ENCODE assay signal across 23 cellular contexts in the genomic region with DNA sequence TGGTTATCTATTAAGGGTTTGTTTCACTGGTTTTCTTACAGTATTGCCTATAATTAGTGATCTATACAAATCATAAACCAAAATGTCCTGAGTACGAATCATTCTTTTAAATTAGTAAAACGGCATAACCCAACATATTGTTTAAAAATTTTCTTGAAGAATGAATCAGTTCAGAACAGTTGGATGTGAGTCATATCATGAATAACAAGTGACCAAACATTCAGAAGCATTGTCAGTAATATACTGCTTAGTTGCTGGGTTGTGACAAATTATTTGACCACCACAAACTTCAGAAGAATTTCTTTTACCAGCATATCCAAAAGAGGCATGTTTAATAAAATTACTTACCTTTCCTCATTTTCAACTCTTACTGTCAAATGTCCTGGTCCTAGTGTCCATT.
DNase-seq lines count a peak whose midpoint lies in the region; ATAC-seq and TF ChIP-seq lines count a peak whose summit lies in the region.
"Had no signal": no experiment of that assay in that cellular context is flagged by ENCODE, and none has a peak within 500 bp of the region (broad histone marks: within the 10 kb centered on the region; RNA-seq: fewer than 3 reads in every experiment).

No MANE protein-coding gene starts in this region.

- ATAC-seq in natural killer cell treated with Interleukin-12 subunit alpha and Interleukin-12 subunit beta and Interleukin-15 and Interleukin-18, amount 100 ng/mL, for 72 hours = peak in 1 of 2 donors; percentile 44
- no peak for ATAC-seq in natural killer cell
- no peak for ATAC-seq in GM21390 (IDR thresholded peaks at IDR 0.05; ENCODE audit: unreplicated experiment)
- ATAC-seq: A549, upper lobe of right lung had no signal

- H3K36me3 Mint-ChIP-seq in natural killer cell treated with Interleukin-12 subunit alpha and Interleukin-12 subunit beta and Interleukin-15 and Interleukin-18, amount 100 ng/mL, for 72 hours = no peaks in the 10 kb centered on the region
- H3K36me3 Mint-ChIP-seq in natural killer cell = no peaks in the 10 kb centered on the region
- H3K36me3 Mint-ChIP-seq: activated naive CD4-positive, alpha-beta T cell treated with anti-CD3 and anti-CD28 coated beads, Interleukin-2, amount 10 ng/mL, durations not matched to agents 7 days and 5 days had no signal

- H3K4me3 ChIP-seq in adipocyte (ENCODE audit: low read length) (no peak overlapping the region), foreskin fibroblast (ENCODE audit: low read depth in 1 of 2, low read length in 2 of 2) (no peak overlapping the region)
- H3K4me3 ChIP-seq: A549, cardiac muscle cell, HAP-1, ovary, SJSA1, upper lobe of right lung had no signal

- H3K27me3 ChIP-seq in adipocyte (replicated peaks; ENCODE audit: control insufficient read depth, insufficient read depth, low read length) = no peaks in the 10 kb centered on the region
- H3K27me3 ChIP-seq: cardiac muscle cell, ovary, SJSA1, upper lobe of right lung had no signal

- peaks cover 8 to 30% of the 10 kb centered on the region in 2 donors for H3K27me3 Mint-ChIP-seq in natural killer cell treated with Interleukin-12 subunit alpha and Interleukin-12 subunit beta and Interleukin-15 and Interleukin-18, amount 100 ng/mL, for 72 hours
- peaks cover 11 to 33% of the 10 kb centered on the region in 2 donors for H3K27me3 Mint-ChIP-seq in natural killer cell (ENCODE audit: low read depth in 2 of 2)

- no peak for DNase-seq in natural killer cell treated with Interleukin-12 subunit alpha and Interleukin-12 subunit beta and Interleukin-15 and Interleukin-18, amount 100 ng/mL, for 72 hours (ENCODE audit: low spot score)
- DNase-seq in natural killer cell (no peak), adipocyte (ENCODE audit: low read depth) (peak; percentile 22), foreskin fibroblast (peak; percentile 59 to 74), stromal cell of bone marrow (ENCODE audit: low read depth) (peak; percentile 59), NCI-H524 treated with DMSO at 0.1 percent for 48 hours (lab: John Stamatoyannopoulos, UW) (no peak), occipital lobe (lab: John Stamatoyannopoulos, UW) (no peak)
- DNase-seq: activated naive CD4-positive, alpha-beta T cell treated with anti-CD3 and anti-CD28 coated beads, Interleukin-2, amount 10 ng/mL, durations not matched to agents 7 days and 5 days; activated T-cell treated with anti-CD3 and anti-CD28 coated beads for 4 hours; effector memory CD4-positive, alpha-beta T cell; GDM1; glutamatergic neuron; KBM-7; NCI-H1417; ovary; small intestine; stimulated activated naive CD4-positive, alpha-beta T cell; upper lobe of right lung had no signal

- peaks cover 8 to 39% of the 10 kb centered on the region in 2 donors for H3K4me1 Mint-ChIP-seq in natural killer cell treated with Interleukin-12 subunit alpha and Interleukin-12 subunit beta and Interleukin-15 and Interleukin-18, amount 100 ng/mL, for 72 hours (ENCODE audit: low read depth in 2 of 2)
- peaks cover 5% of the 10 kb centered on the region in 2 donors for H3K4me1 Mint-ChIP-seq in natural killer cell

- no peaks in the 10 kb centered on the region for H3K36me3 ChIP-seq in adipocyte (ENCODE audit: control insufficient read depth, insufficient read depth, low read length, severe bottlenecking)
- H3K36me3 ChIP-seq: cardiac muscle cell, HAP-1, ovary, SJSA1, upper lobe of right lung had no signal

- no peak overlapping the region for H3K27ac Mint-ChIP-seq in natural killer cell treated with Interleukin-12 subunit alpha and Interleukin-12 subunit beta and Interleukin-15 and Interleukin-18, amount 100 ng/mL, for 72 hours
- no peak overlapping the region for H3K27ac Mint-ChIP-seq in natural killer cell
- H3K27ac Mint-ChIP-seq: activated naive CD4-positive, alpha-beta T cell treated with anti-CD3 and anti-CD28 coated beads, Interleukin-2, amount 10 ng/mL, durations not matched to agents 7 days and 5 days had no signal

- H3K4me3 Mint-ChIP-seq in natural killer cell treated with Interleukin-12 subunit alpha and Interleukin-12 subunit beta and Interleukin-15 and Interleukin-18, amount 100 ng/mL, for 72 hours = peak overlapping the region; percentile 47
- H3K4me3 Mint-ChIP-seq in natural killer cell = no peak overlapping the region
- H3K4me3 Mint-ChIP-seq: activated naive CD4-positive, alpha-beta T cell treated with anti-CD3 and anti-CD28 coated beads, Interleukin-2, amount 10 ng/mL, durations not matched to agents 7 days and 5 days had no signal

- H3K9me3 ChIP-seq in adipocyte (ENCODE audit: control insufficient read depth, low read length) = no peaks in the 10 kb centered on the region
- H3K9me3 ChIP-seq: A549, HAP-1, ovary, SJSA1, upper lobe of right lung had no signal

- TF ChIP-seq CTCF in natural killer cell (IDR thresholded peaks at IDR 0.05) = no peak
- TF ChIP-seq CTCF in foreskin fibroblast (IDR thresholded peaks at IDR 0.05; ENCODE audit: low read depth, low read length) = no peak

- no peaks in the 10 kb centered on the region for H3K9me3 Mint-ChIP-seq in natural killer cell treated with Interleukin-12 subunit alpha and Interleukin-12 subunit beta and Interleukin-15 and Interleukin-18, amount 100 ng/mL, for 72 hours
- no peaks in the 10 kb centered on the region for H3K9me3 Mint-ChIP-seq in natural killer cell
- H3K9me3 Mint-ChIP-seq: activated naive CD4-positive, alpha-beta T cell treated with anti-CD3 and anti-CD28 coated beads, Interleukin-2, amount 10 ng/mL, durations not matched to agents 7 days and 5 days had no signal

- peaks cover 23% of the 10 kb centered on the region for H3K4me1 ChIP-seq in adipocyte (ENCODE audit: control insufficient read depth, insufficient read depth, low read length)

- intact Hi-C loops in natural killer cell (cut with micrococcal nuclease) = no loop called here

- no peak overlapping the region for H3K9ac ChIP-seq in adipocyte (ENCODE audit: low read length)

Comparison
In these comparisons a context has a peak if more than half of its experiments do, and no peak if none do; other contexts are left out.
1. DNase-seq: peak in adipocyte (single experiment), foreskin fibroblast (2 of 2) and stromal cell of bone marrow (single experiment); none in natural killer cell treated with Interleukin-12 subunit alpha and Interleukin-12 subunit beta and Interleukin-15 and Interleukin-18, amount 100 ng/mL, for 72 hours (single experiment), natural killer cell (single experiment), NCI-H524 treated with DMSO at 0.1 percent for 48 hours (single experiment) and occipital lobe (single experiment).